Comparison of ENCODE assay signal across 1 cellular context in genomic region chr7:140926021-140926812, GRCh38.
TF ChIP-seq lines count a peak whose summit lies in the region.

No MANE protein-coding gene starts in this region.

TF ChIP-seq in GM12878, 131 proteins besides CTCF, POLR2A, EP300 and RAD21 (continued from another document):
- no peak for TF ChIP-seq ZBED1 (IDR thresholded peaks at IDR 0.05; ENCODE audit: borderline replicate concordance)
